In the genomic region with DNA sequence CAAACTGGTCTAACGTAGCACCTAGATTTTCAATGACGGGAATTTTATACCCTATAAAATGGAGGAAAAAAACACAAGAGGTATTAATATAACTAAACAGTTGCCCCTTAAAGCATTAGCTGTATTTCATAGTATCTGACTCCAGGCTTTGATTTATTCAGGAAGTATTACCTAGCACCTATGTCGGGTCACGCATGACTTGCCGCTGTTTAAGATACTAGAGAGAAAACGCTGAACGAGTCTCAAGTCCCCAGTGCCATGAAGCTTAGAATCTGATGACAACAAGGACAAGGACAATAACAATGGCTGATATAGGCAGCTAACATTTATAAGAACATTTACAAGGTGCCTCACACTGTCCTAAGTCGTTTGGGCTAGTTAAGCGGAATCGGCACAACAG, we compare ENCODE assay signal across 9 cellular contexts. TPM values are rescaled to one million over a fixed set of nuclear protein-coding genes. Genes with fewer than 3 reads are reported as not detected.
DNase-seq lines count a peak whose midpoint lies in the region; ATAC-seq and TF ChIP-seq lines count a peak whose summit lies in the region.
"Had no signal": no experiment of that assay in that cellular context is flagged by ENCODE, and none has a peak within 500 bp of the region (broad histone marks: within the 10 kb centered on the region; RNA-seq: fewer than 3 reads in every experiment).

No MANE protein-coding gene starts in this region.

- H3K27ac Mint-ChIP-seq in activated T-cell treated with anti-CD3 and anti-CD28 coated beads, Interleukin-2, amount 50 U/mL, for 72 hours: peak overlapping the region; percentile 98
- peak overlapping the region; percentile 98 for H3K27ac Mint-ChIP-seq in glutamatergic neuron (ENCODE audit: unreplicated experiment)

- peak overlapping the region; percentile 92 to 97 for H3K4me3 Mint-ChIP-seq in activated T-cell treated with anti-CD3 and anti-CD28 coated beads, Interleukin-2, amount 50 U/mL, for 72 hours
- H3K4me3 Mint-ChIP-seq in glutamatergic neuron (ENCODE audit: unreplicated experiment): peak overlapping the region; percentile 93

- ATAC-seq in activated T-cell treated with anti-CD3 and anti-CD28 coated beads, Interleukin-2, amount 50 U/mL, for 72 hours (replicated peaks in 1 of 2): no peak
- ATAC-seq in HG03159 (IDR thresholded peaks at IDR 0.05; ENCODE audit: unreplicated experiment): no peak

- TF ChIP-seq POLR2A in stomach (IDR thresholded peaks at IDR 0.05): no peak

- peaks cover 14 to 54% (median 43%) of the 10 kb centered on the region in 4 donors for H3K4me1 ChIP-seq in stomach

- peaks cover 66% of the 10 kb centered on the region for H3K4me1 Mint-ChIP-seq in activated T-cell treated with anti-CD3 and anti-CD28 coated beads, Interleukin-2, amount 50 U/mL, for 72 hours (ENCODE audit: low read depth)
- peaks cover 12% of the 10 kb centered on the region for H3K4me1 Mint-ChIP-seq in glutamatergic neuron (ENCODE audit: low read depth, unreplicated experiment)

- intact Hi-C loops in stomach (cut with DNase I; ENCODE audit: low total_unique reads): no loop called here

- no peak overlapping the region for H3K27ac ChIP-seq in WERI-Rb-1
- H3K27ac ChIP-seq in stomach: peak overlapping the region in 3 of 5 donors; percentile 26 to 97 (median 95)

- TF ChIP-seq CTCF in WERI-Rb-1 (IDR thresholded peaks at IDR 0.05; ENCODE audit: low read depth, low read length) (no peak), glutamatergic neuron (IDR thresholded peaks at IDR 0.05; ENCODE audit: partially characterized antibody, unreplicated experiment) (no peak), stomach (IDR thresholded peaks at IDR 0.05) (no peak)

- no peak for TF ChIP-seq EP300 in stomach (IDR thresholded peaks at IDR 0.05)

- H3K27me3 Mint-ChIP-seq in activated T-cell treated with anti-CD3 and anti-CD28 coated beads, Interleukin-2, amount 50 U/mL, for 72 hours (ENCODE audit: low read depth): no peaks in the 10 kb centered on the region
- peaks cover 4% of the 10 kb centered on the region for H3K27me3 Mint-ChIP-seq in glutamatergic neuron (ENCODE audit: unreplicated experiment)

- H3K9me3 ChIP-seq in WERI-Rb-1 (ENCODE audit: severe bottlenecking) (no peaks in the 10 kb centered on the region), stomach (no peaks in the 10 kb centered on the region)

- no peaks in the 10 kb centered on the region for H3K27me3 ChIP-seq in WERI-Rb-1 (ENCODE audit: insufficient read depth, low read depth, severe bottlenecking)
- H3K27me3 ChIP-seq in stomach: no peaks in the 10 kb centered on the region

- H3K36me3 ChIP-seq in WERI-Rb-1: peaks cover 51% of the 10 kb centered on the region
- H3K36me3 ChIP-seq in stomach: peaks cover 0 to 31% (median 23%) of the 10 kb centered on the region in 4 donors

- peak overlapping the region; percentile 71 for H3K4me3 ChIP-seq in WERI-Rb-1 (ENCODE audit: low read depth, low read length)
- peak overlapping the region; percentile 84 to 91 (median 85) for H3K4me3 ChIP-seq in stomach

- H3K9me3 Mint-ChIP-seq in activated T-cell treated with anti-CD3 and anti-CD28 coated beads, Interleukin-2, amount 50 U/mL, for 72 hours: no peaks in the 10 kb centered on the region
- H3K9me3 Mint-ChIP-seq in glutamatergic neuron (ENCODE audit: unreplicated experiment): no peaks in the 10 kb centered on the region

- no peak for DNase-seq in activated T-cell treated with anti-CD3 and anti-CD28 coated beads, Interleukin-2, amount 50 U/mL, for 72 hours
- no peak for DNase-seq in activated T-cell treated with anti-CD3 and anti-CD28 coated beads, Interleukin-2, amount 50 U/mL, for 48 hours
- DNase-seq in WERI-Rb-1 (no peak), glutamatergic neuron (no peak), stomach (no peak), HT-29 (ENCODE audit: low spot score) (no peak), GM19238 (ENCODE audit: insufficient read length, low spot score) (no peak)
- DNase-seq: GDM1 had no signal

- peaks cover 21% of the 10 kb centered on the region in 2 donors for H3K36me3 Mint-ChIP-seq in activated T-cell treated with anti-CD3 and anti-CD28 coated beads, Interleukin-2, amount 50 U/mL, for 72 hours (ENCODE audit: insufficient read depth in 2 of 2)
- no peaks in the 10 kb centered on the region for H3K36me3 Mint-ChIP-seq in glutamatergic neuron (ENCODE audit: unreplicated experiment)

- WGBS in stomach, 5 donors: 34 to 56% (median 44%) methylated on average over 10 of the region's 10 CpGs

RNA-seq across cellular contexts. Expression of a gene that starts 1.9 kb away (rescaled TPM):
- total RNA-seq in activated T-cell treated with anti-CD3 and anti-CD28 coated beads, Interleukin-2, amount 50 U/mL, for 72 hours: 100 to 1,000 TPM; 132 to 141 TPM
- total RNA-seq in glutamatergic neuron (ENCODE audit: unreplicated experiment) (73.5 TPM), stomach (10 to 100 TPM in 4 of 5 donors, 1 to 10 TPM in 1; 3.5 to 75.6 (median 32.1) TPM)
- 10 to 100 TPM; 58.9 to 61.7 (median 59.1) TPM for polyA plus RNA-seq in stomach
- 57.3 and 63.0 TPM in 2 replicates for total RNA-seq in HT-29 (2014; rRNA removed; shearing (Covaris generic))

RNA-seq across cellular contexts. Expression of a gene that starts 15.8 kb away (rescaled TPM):
- 10 to 100 TPM; 42.9 to 44.8 TPM for total RNA-seq in activated T-cell treated with anti-CD3 and anti-CD28 coated beads, Interleukin-2, amount 50 U/mL, for 72 hours
- 46.9 TPM for total RNA-seq in glutamatergic neuron (ENCODE audit: unreplicated experiment)
- 100 to 1,000 TPM in 1 of 5 donors, 10 to 100 TPM in 4; 71.7 to 184 (median 86.9) TPM for total RNA-seq in stomach
- 10 to 100 TPM; 37.4 to 67.2 (median 62.9) TPM for polyA plus RNA-seq in stomach
- total RNA-seq in HT-29 (2014; rRNA removed; shearing (Covaris generic)): 56.6 and 67.1 TPM in 2 replicates

RNA-seq across cellular contexts. Expression of a gene that starts 41.3 kb away (rescaled TPM):
- total RNA-seq in activated T-cell treated with anti-CD3 and anti-CD28 coated beads, Interleukin-2, amount 50 U/mL, for 72 hours: 10 to 100 TPM; 26.4 to 31.1 TPM
- 38.2 TPM for total RNA-seq in glutamatergic neuron (ENCODE audit: unreplicated experiment)
- 10 to 100 TPM; 20.7 to 57.1 (median 35.1) TPM for total RNA-seq in stomach
- 10 to 100 TPM in 1 of 3 donors, 1 to 10 TPM in 2; 4.7 to 11.8 (median 9.0) TPM for polyA plus RNA-seq in stomach
- 6.9 and 7.4 TPM in 2 replicates for total RNA-seq in HT-29 (2014; rRNA removed; shearing (Covaris generic))
